25 cellular contexts compared by ENCODE assay signal in the genomic region with DNA sequence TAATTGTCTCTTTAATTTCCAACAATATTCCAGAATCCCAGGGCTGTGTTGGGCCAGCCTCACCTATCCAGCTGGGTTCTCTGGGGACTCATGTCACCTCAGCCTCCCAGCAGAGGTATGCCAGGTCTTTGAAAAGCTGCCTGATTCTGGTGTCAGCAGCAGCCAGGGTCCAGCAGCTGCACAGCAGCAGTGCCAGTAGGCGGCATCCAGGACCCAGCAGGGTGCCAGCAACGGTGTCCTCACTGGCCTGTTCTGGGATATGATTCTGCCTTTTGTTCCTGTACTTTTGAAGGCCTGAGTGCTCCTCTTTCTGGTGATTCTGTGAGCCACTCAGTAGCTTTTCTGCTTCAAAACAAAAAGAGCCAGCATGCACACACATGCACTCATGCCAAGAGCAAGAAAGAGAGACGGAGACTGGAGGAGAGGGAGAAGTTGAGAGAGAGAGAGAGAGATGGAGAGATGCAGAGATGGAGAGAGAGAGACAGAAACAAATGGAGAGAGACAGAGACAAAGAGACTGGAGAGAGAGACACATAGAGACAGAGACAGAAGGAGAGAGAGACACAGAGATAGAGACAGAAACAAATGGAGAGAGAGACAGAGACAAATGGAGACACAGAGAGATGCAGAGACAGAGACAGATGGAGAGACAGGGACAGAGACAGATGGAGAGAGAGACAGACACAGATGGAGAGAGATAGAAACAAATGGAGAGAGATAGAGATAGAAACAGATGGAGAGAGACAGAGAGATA.
DNase-seq lines count a peak whose midpoint lies in the region; ATAC-seq, FAIRE-seq and TF ChIP-seq lines count a peak whose summit lies in the region.
"Had no signal": no experiment of that assay in that cellular context is flagged by ENCODE, and none has a peak within 500 bp of the region (broad histone marks: within the 10 kb centered on the region; RNA-seq: fewer than 3 reads in every experiment).

No MANE protein-coding gene starts in this region.

- WGBS in mammary epithelial cell (ENCODE audit: low coverage, missing lambda C conversion rate): 0% methylated on average over 3 of the region's 3 CpGs

- H3K27ac ChIP-seq in mammary epithelial cell (ENCODE audit: insufficient read depth, low read depth, low read length): no peak overlapping the region
- no peak overlapping the region for H3K27ac ChIP-seq in coronary artery
- H3K27ac ChIP-seq: cardiac muscle cell, tibial artery had no signal

- no peaks in the 10 kb centered on the region for H3K4me1 Mint-ChIP-seq in MCF 10A (ENCODE audit: insufficient read depth, unreplicated experiment)
- H3K4me1 Mint-ChIP-seq in stimulated activated naive CD8-positive, alpha-beta T cell treated with anti-CD3 and anti-CD28 coated beads, Interleukin-15, amount 100 ng/mL, for 72 hours: peaks cover 13% of the 10 kb centered on the region
- H3K4me1 Mint-ChIP-seq: activated naive CD4-positive, alpha-beta T cell treated with anti-CD3 and anti-CD28 coated beads, Interleukin-2, amount 50 U/mL, for 24 hours; stimulated activated naive B cell treated with anti-CD40 and anti-IgM and Interleukin-4, amounts not matched to agents 10 μg/mL and 1 μg/mL and 100 μg/mL, for 72 hours; WTC11 had no signal

- in situ Hi-C loops in mammary epithelial cell (cut with MboI; ENCODE audit: low sequenced_read_pairs in 2 of 2): no loop called here

- no peak overlapping the region for H3K4me3 Mint-ChIP-seq in MCF 10A (ENCODE audit: unreplicated experiment)
- no peak overlapping the region for H3K4me3 Mint-ChIP-seq in stimulated activated naive CD8-positive, alpha-beta T cell treated with anti-CD3 and anti-CD28 coated beads, Interleukin-15, amount 100 ng/mL, for 72 hours
- H3K4me3 Mint-ChIP-seq: activated naive CD4-positive, alpha-beta T cell treated with anti-CD3 and anti-CD28 coated beads, Interleukin-2, amount 50 U/mL, for 24 hours; activated T-cell treated with anti-CD3 and anti-CD28 coated beads, Interleukin-2, amount 50 U/mL, for 72 hours; dendritic cell treated with granulocyte-macrophage colony-stimulating factor and Interleukin-4, amounts not matched to agents 40 ng/mL and 50 ng/mL, for 4 days; stimulated activated naive B cell treated with anti-CD40 and anti-IgM and Interleukin-4, amounts not matched to agents 10 μg/mL and 1 μg/mL and 100 μg/mL, for 72 hours; T-helper 2 cell treated with Interferon-gamma antibody and Interleukin-4, amounts not matched to agents 5 μg/mL and 100 μg/mL, for 36 hours; WTC11 had no signal

- H3K4me1 ChIP-seq in mammary epithelial cell (ENCODE audit: insufficient read depth, low read length): no peaks in the 10 kb centered on the region
- H3K4me1 ChIP-seq: BE2C, tibial artery had no signal

- no peak for ATAC-seq in stimulated activated naive CD8-positive, alpha-beta T cell treated with anti-CD3 and anti-CD28 coated beads, Interleukin-15, amount 100 ng/mL, for 72 hours
- ATAC-seq: activated T-cell treated with anti-CD3 and anti-CD28 coated beads, Interleukin-2, amount 50 U/mL, for 72 hours; stimulated activated naive B cell treated with anti-CD40 and anti-IgM and Interleukin-4, amounts not matched to agents 10 μg/mL and 1 μg/mL and 100 μg/mL, for 72 hours; WTC11 had no signal

- H2AFZ ChIP-seq in mammary epithelial cell (ENCODE audit: low read depth, low read length): no peak overlapping the region

- H3K27ac Mint-ChIP-seq in MCF 10A (ENCODE audit: low read depth, unreplicated experiment): no peak overlapping the region
- H3K27ac Mint-ChIP-seq in stimulated activated naive CD8-positive, alpha-beta T cell treated with anti-CD3 and anti-CD28 coated beads, Interleukin-15, amount 100 ng/mL, for 72 hours: no peak overlapping the region
- H3K27ac Mint-ChIP-seq: activated naive CD4-positive, alpha-beta T cell treated with anti-CD3 and anti-CD28 coated beads, Interleukin-2, amount 50 U/mL, for 24 hours; activated T-cell treated with anti-CD3 and anti-CD28 coated beads, Interleukin-2, amount 50 U/mL, for 72 hours; dendritic cell treated with granulocyte-macrophage colony-stimulating factor and Interleukin-4, amounts not matched to agents 40 ng/mL and 50 ng/mL, for 4 days; stimulated activated naive B cell treated with anti-CD40 and anti-IgM and Interleukin-4, amounts not matched to agents 10 μg/mL and 1 μg/mL and 100 μg/mL, for 72 hours; T-helper 2 cell treated with Interferon-gamma antibody and Interleukin-4, amounts not matched to agents 5 μg/mL and 100 μg/mL, for 36 hours; WTC11 had no signal

- no peak overlapping the region for H3K9ac ChIP-seq in mammary epithelial cell (ENCODE audit: insufficient read depth, low read length)

- no TSS peak for BruUV-seq in MCF 10A (replicated peaks; lab: Mats Ljungman, UMichigan)
- no TSS peak for BruUV-seq in mammary epithelial cell (replicated peaks; lab: Mats Ljungman, UMichigan)

- no peaks in the 10 kb centered on the region for H3K9me3 Mint-ChIP-seq in MCF 10A (ENCODE audit: unreplicated experiment)
- no peaks in the 10 kb centered on the region for H3K9me3 Mint-ChIP-seq in stimulated activated naive CD8-positive, alpha-beta T cell treated with anti-CD3 and anti-CD28 coated beads, Interleukin-15, amount 100 ng/mL, for 72 hours
- H3K9me3 Mint-ChIP-seq: activated naive CD4-positive, alpha-beta T cell treated with anti-CD3 and anti-CD28 coated beads, Interleukin-2, amount 50 U/mL, for 24 hours; activated T-cell treated with anti-CD3 and anti-CD28 coated beads, Interleukin-2, amount 50 U/mL, for 72 hours; dendritic cell treated with granulocyte-macrophage colony-stimulating factor and Interleukin-4, amounts not matched to agents 40 ng/mL and 50 ng/mL, for 4 days; stimulated activated naive B cell treated with anti-CD40 and anti-IgM and Interleukin-4, amounts not matched to agents 10 μg/mL and 1 μg/mL and 100 μg/mL, for 72 hours; T-helper 2 cell treated with Interferon-gamma antibody and Interleukin-4, amounts not matched to agents 5 μg/mL and 100 μg/mL, for 36 hours; WTC11 had no signal

- no peaks in the 10 kb centered on the region for H3K36me3 ChIP-seq in mammary epithelial cell (ENCODE audit: insufficient read depth, low read length)
- H3K36me3 ChIP-seq: BE2C, cardiac muscle cell, tibial artery had no signal

- H3K27me3 ChIP-seq in mammary epithelial cell (ENCODE audit: insufficient read depth, low read length): peaks cover 13% of the 10 kb centered on the region
- H3K27me3 ChIP-seq: BE2C, cardiac muscle cell had no signal

- H3K79me2 ChIP-seq in mammary epithelial cell (ENCODE audit: insufficient read depth, low read length): no peaks in the 10 kb centered on the region

- no peaks in the 10 kb centered on the region for H4K20me1 ChIP-seq in mammary epithelial cell (ENCODE audit: insufficient read depth, low read length)

- H3K27me3 Mint-ChIP-seq in MCF 10A (ENCODE audit: insufficient read depth, unreplicated experiment): no peaks in the 10 kb centered on the region
- no peaks in the 10 kb centered on the region for H3K27me3 Mint-ChIP-seq in stimulated activated naive CD8-positive, alpha-beta T cell treated with anti-CD3 and anti-CD28 coated beads, Interleukin-15, amount 100 ng/mL, for 72 hours
- H3K27me3 Mint-ChIP-seq: activated naive CD4-positive, alpha-beta T cell treated with anti-CD3 and anti-CD28 coated beads, Interleukin-2, amount 50 U/mL, for 24 hours had no signal

- no peak for FAIRE-seq in RCC 7860 (lab: Jason Lieb, UNC)
- FAIRE-seq: GM18507, H54, small intestine had no signal

- intact Hi-C loops in MCF 10A (cut with micrococcal nuclease): no loop called here
- intact Hi-C loops in mammary epithelial cell (cut with micrococcal nuclease): no loop called here

- CTCF ChIA-PET in MCF 10A (lab: Yijun Ruan, JAX) (no interaction called here), mammary epithelial cell (lab: Charles Lee; ENCODE audit: low non-redundant PET) (no interaction called here)

- DNase-seq in NCI-H1092 treated with DMSO at 0.1 percent for 48 hours (lab: John Stamatoyannopoulos, UW): peak; percentile 3
- no peak for DNase-seq in NCI-H1092 (lab: John Stamatoyannopoulos, UW)
- DNase-seq in MCF 10A (ENCODE audit: unreplicated experiment): peak; percentile 13
- no peak for DNase-seq in mammary epithelial cell
- peak; percentile 38 for DNase-seq in coronary artery (ENCODE audit: low spot score)
- DNase-seq in DMS53 treated with DMSO at 0.1 percent for 48 hours (lab: John Stamatoyannopoulos, UW; ENCODE audit: unreplicated experiment): no peak
- no peak for DNase-seq in stimulated activated naive CD8-positive, alpha-beta T cell treated with anti-CD3 and anti-CD28 coated beads, Interleukin-15, amount 100 ng/mL, for 72 hours
- no peak for DNase-seq in RCC 7860 (ENCODE audit: low spot score)
- DNase-seq: activated CD4-positive, alpha-beta T cell treated with anti-CD3 and anti-CD28 coated beads, Interleukin-2, amount 50 U/mL, for 48 hours; activated T-cell treated with anti-CD3 and anti-CD28 coated beads, Interleukin-2, amount 50 U/mL, for 72 hours; anterior cingulate cortex; BE2C; kidney glomerular epithelial cell; NCI-H1436 treated with DMSO at 0.1 percent for 48 hours; small intestine; stimulated activated CD4-positive, alpha-beta T cell treated with anti-CD3 and anti-CD28 coated beads, Interleukin-2, amount 100 ng/mL, for 24 hours; stimulated activated naive B cell treated with anti-CD40 and anti-IgM and Interleukin-4, amounts not matched to agents 10 μg/mL and 1 μg/mL and 100 μg/mL, for 72 hours had no signal

- no peaks in the 10 kb centered on the region for H3K9me3 ChIP-seq in mammary epithelial cell (replicated peaks; ENCODE audit: insufficient read depth, low read length)
- H3K9me3 ChIP-seq: BE2C, tibial artery had no signal

- TF ChIP-seq CTCF in MCF 10A (IDR thresholded peaks at IDR 0.05; ENCODE audit: unreplicated experiment) (no peak), mammary epithelial cell (conservative IDR thresholded peaks at IDR 0.05 in 1 of 2, IDR thresholded peaks at IDR 0.05 in 1 of 2; ENCODE audit: extremely low read depth in 1 of 2, insufficient read depth in 1 of 2, low read depth in 1 of 2, low read length in 2 of 2) (peak in 1 of 2 donors; percentile 11), coronary artery (IDR thresholded peaks at IDR 0.05) (no peak)

- dilution Hi-C loops in mammary epithelial cell (cut with HindIII; ENCODE audit: low sequenced_read_pairs): no loop called here

- H3K36me3 Mint-ChIP-seq in MCF 10A (ENCODE audit: insufficient read depth, unreplicated experiment): no peaks in the 10 kb centered on the region
- H3K36me3 Mint-ChIP-seq: activated naive CD4-positive, alpha-beta T cell treated with anti-CD3 and anti-CD28 coated beads, Interleukin-2, amount 50 U/mL, for 24 hours; stimulated activated naive B cell treated with anti-CD40 and anti-IgM and Interleukin-4, amounts not matched to agents 10 μg/mL and 1 μg/mL and 100 μg/mL, for 72 hours; WTC11 had no signal

- no peak overlapping the region for H3K4me3 ChIP-seq in mammary epithelial cell (replicated peaks in 1 of 3; ENCODE audit: insufficient read depth in 1 of 3, low read depth in 2 of 3, low read length in 3 of 3)
- H3K4me3 ChIP-seq in coronary artery: no peak overlapping the region
- H3K4me3 ChIP-seq: cardiac muscle cell, tibial artery had no signal

- no peak overlapping the region for H3K4me2 ChIP-seq in mammary epithelial cell (ENCODE audit: insufficient read depth, low read depth, low read length)

- POLR2A ChIA-PET in MCF 10A (lab: Yijun Ruan, JAX): no interaction called here

Comparison
In these comparisons a context has a peak if more than half of its experiments do, and no peak if none do; other contexts are left out.
1. DNase-seq: peak in NCI-H1092 treated with DMSO at 0.1 percent for 48 hours (single experiment), MCF 10A (single experiment) and coronary artery (single experiment); none in NCI-H1092 (single experiment), mammary epithelial cell (single experiment), DMS53 treated with DMSO at 0.1 percent for 48 hours (single experiment), stimulated activated naive CD8-positive, alpha-beta T cell treated with anti-CD3 and anti-CD28 coated beads, Interleukin-15, amount 100 ng/mL, for 72 hours (0 of 2) and RCC 7860 (single experiment).